In genomic region chr5:72330712-72331111, GRCh38 we compare ENCODE assay signal across 27 cellular contexts.
"Had no signal": no experiment of that assay in that cellular context is flagged by ENCODE, and none has a peak within 500 bp of the region (broad histone marks: within the 10 kb centered on the region; RNA-seq: fewer than 3 reads in every experiment).

No MANE protein-coding gene starts in this region.

- H3K4me3 ChIP-seq: stomach, suprapubic skin, testis, thoracic aorta, thyroid gland, tibial artery, tibial nerve, transverse colon, upper lobe of left lung, upper lobe of right lung, uterus, vagina had no signal

- H3K27me3 Mint-ChIP-seq: stimulated activated memory B cell treated with anti-CD40 and anti-IgM and Interleukin-4, amounts not matched to agents 10 μg/mL and 1 μg/mL and 100 μg/mL, for 72 hours; stimulated activated naive B cell treated with anti-CD40 and anti-IgM and Interleukin-4, amounts not matched to agents 10 μg/mL and 1 μg/mL and 100 μg/mL, for 72 hours; stimulated activated naive CD8-positive, alpha-beta T cell treated with anti-CD3 and anti-CD28 coated beads, Interleukin-15, amount 100 ng/mL, for 72 hours; stimulated activated naive CD8-positive, alpha-beta T cell treated with anti-CD3 and anti-CD28 coated beads, Interleukin-15, Interleukin-2, amounts not matched to agents 100 ng/mL and 50 ng/mL, for 24 hours; type B pancreatic cell had no signal

- H3K4me1 ChIP-seq: suprapubic skin, testis, tibial nerve, transverse colon, upper lobe of left lung, upper lobe of right lung, uterus, vagina had no signal

- ATAC-seq: stimulated activated effector memory CD8-positive, alpha-beta T cell treated with anti-CD3 and anti-CD28 coated beads, Interleukin-12 subunit alpha, Interleukin-12 subunit beta, amount 100 ng/mL, for 72 hours; stimulated activated memory B cell treated with anti-CD40 and anti-IgM and Interleukin-4, amounts not matched to agents 10 μg/mL and 1 μg/mL and 100 μg/mL, for 72 hours; stimulated activated naive B cell treated with anti-CD40 and anti-IgM and Interleukin-4, amounts not matched to agents 10 μg/mL and 1 μg/mL and 100 μg/mL, for 72 hours; stimulated activated naive CD8-positive, alpha-beta T cell treated with anti-CD3 and anti-CD28 coated beads, Interleukin-15, amount 100 ng/mL, for 72 hours; stimulated activated naive CD8-positive, alpha-beta T cell treated with anti-CD3 and anti-CD28 coated beads, Interleukin-15, Interleukin-2, amounts not matched to agents 100 U/mL and 50 U/mL, for 24 hours; upper lobe of right lung had no signal

- DNase-seq: stimulated activated CD4-positive, alpha-beta T cell treated with anti-CD3 and anti-CD28 coated beads, Interleukin-4, amount 100 ng/mL, for 1 hour; stimulated activated CD4-positive, alpha-beta T cell treated with anti-CD3 and anti-CD28 coated beads, Interleukin-4, amount 100 ng/mL, for 24 hours; stimulated activated CD4-positive, alpha-beta T cell treated with anti-CD3 and anti-CD28 coated beads, Interleukin-4, amount 100 ng/mL, for 4 hours; stimulated activated CD8-positive, alpha-beta memory T cell treated with anti-CD3 and anti-CD28 coated beads, Interleukin-4, amount 100 ng/mL, for 48 hours; stimulated activated naive B cell treated with anti-CD40 and anti-IgM and Interleukin-4, amounts not matched to agents 10 μg/mL and 1 μg/mL and 100 μg/mL, for 72 hours; stimulated activated naive CD4-positive, alpha-beta T cell; stimulated activated naive CD4-positive, alpha-beta T cell treated with Interleukin-2 at 50 U/mL for 16 hours; stimulated activated naive CD8-positive, alpha-beta T cell treated with anti-CD3 and anti-CD28 coated beads, Interleukin-15, amount 100 ng/mL, for 72 hours; stimulated activated naive CD8-positive, alpha-beta T cell treated with anti-CD3 and anti-CD28 coated beads, Interleukin-15, Interleukin-2, amounts not matched to agents 100 U/mL and 50 U/mL, for 24 hours; stomach; substantia nigra; testis; thyroid gland; tibial artery; transverse colon; trophoblast cell; upper lobe of left lung; upper lobe of right lung; uterus had no signal

- H3K9me3 Mint-ChIP-seq: stimulated activated effector memory CD8-positive, alpha-beta T cell treated with anti-CD3 and anti-CD28 coated beads, Interleukin-12 subunit alpha, Interleukin-12 subunit beta, amount 100 ng/mL, for 72 hours; stimulated activated memory B cell treated with anti-CD40 and anti-IgM and Interleukin-4, amounts not matched to agents 10 μg/mL and 1 μg/mL and 100 μg/mL, for 72 hours; stimulated activated naive B cell treated with anti-CD40 and anti-IgM and Interleukin-4, amounts not matched to agents 10 μg/mL and 1 μg/mL and 100 μg/mL, for 72 hours; stimulated activated naive CD8-positive, alpha-beta T cell treated with anti-CD3 and anti-CD28 coated beads, Interleukin-15, amount 100 ng/mL, for 72 hours; stimulated activated naive CD8-positive, alpha-beta T cell treated with anti-CD3 and anti-CD28 coated beads, Interleukin-15, Interleukin-2, amounts not matched to agents 100 ng/mL and 50 ng/mL, for 24 hours; type B pancreatic cell had no signal

- H3K27me3 ChIP-seq: stomach, suprapubic skin, testis, thyroid gland, tibial artery, tibial nerve, transverse colon, upper lobe of left lung, upper lobe of right lung, uterus, vagina had no signal

- H3K27ac Mint-ChIP-seq: stimulated activated effector memory CD8-positive, alpha-beta T cell treated with anti-CD3 and anti-CD28 coated beads, Interleukin-12 subunit alpha, Interleukin-12 subunit beta, amount 100 ng/mL, for 72 hours; stimulated activated memory B cell treated with anti-CD40 and anti-IgM and Interleukin-4, amounts not matched to agents 10 μg/mL and 1 μg/mL and 100 μg/mL, for 72 hours; stimulated activated naive B cell treated with anti-CD40 and anti-IgM and Interleukin-4, amounts not matched to agents 10 μg/mL and 1 μg/mL and 100 μg/mL, for 72 hours; stimulated activated naive CD8-positive, alpha-beta T cell treated with anti-CD3 and anti-CD28 coated beads, Interleukin-15, amount 100 ng/mL, for 72 hours; stimulated activated naive CD8-positive, alpha-beta T cell treated with anti-CD3 and anti-CD28 coated beads, Interleukin-15, Interleukin-2, amounts not matched to agents 100 ng/mL and 50 ng/mL, for 24 hours; type B pancreatic cell had no signal

- H3K4me3 Mint-ChIP-seq: stimulated activated effector memory CD8-positive, alpha-beta T cell treated with anti-CD3 and anti-CD28 coated beads, Interleukin-12 subunit alpha, Interleukin-12 subunit beta, amount 100 ng/mL, for 72 hours; stimulated activated memory B cell treated with anti-CD40 and anti-IgM and Interleukin-4, amounts not matched to agents 10 μg/mL and 1 μg/mL and 100 μg/mL, for 72 hours; stimulated activated naive B cell treated with anti-CD40 and anti-IgM and Interleukin-4, amounts not matched to agents 10 μg/mL and 1 μg/mL and 100 μg/mL, for 72 hours; stimulated activated naive CD8-positive, alpha-beta T cell treated with anti-CD3 and anti-CD28 coated beads, Interleukin-15, amount 100 ng/mL, for 72 hours; stimulated activated naive CD8-positive, alpha-beta T cell treated with anti-CD3 and anti-CD28 coated beads, Interleukin-15, Interleukin-2, amounts not matched to agents 100 ng/mL and 50 ng/mL, for 24 hours; type B pancreatic cell had no signal

- H3K36me3 ChIP-seq: uterus had no signal

- H3K27ac ChIP-seq: stomach, suprapubic skin, testis, thoracic aorta, thyroid gland, tibial artery, tibial nerve, transverse colon, upper lobe of left lung, upper lobe of right lung, uterus, vagina had no signal

- H3K4me1 Mint-ChIP-seq: stimulated activated effector memory CD8-positive, alpha-beta T cell treated with anti-CD3 and anti-CD28 coated beads, Interleukin-12 subunit alpha, Interleukin-12 subunit beta, amount 100 ng/mL, for 72 hours; stimulated activated memory B cell treated with anti-CD40 and anti-IgM and Interleukin-4, amounts not matched to agents 10 μg/mL and 1 μg/mL and 100 μg/mL, for 72 hours had no signal

- H3K9me3 ChIP-seq: stomach, suprapubic skin, testis, thoracic aorta, thyroid gland, tibial artery, tibial nerve, transverse colon, upper lobe of left lung, upper lobe of right lung, uterus, vagina had no signal
